Comparison of ENCODE assay signal across 8 cellular contexts in genomic region chr7:100102950-100103840, GRCh38. TPM values are rescaled to one million over a fixed set of nuclear protein-coding genes. Genes with fewer than 3 reads are reported as not detected.
DNase-seq lines count a peak whose midpoint lies in the region; ATAC-seq and TF ChIP-seq lines count a peak whose summit lies in the region.
"Had no signal": no experiment of that assay in that cellular context is flagged by ENCODE, and none has a peak within 500 bp of the region (broad histone marks: within the 10 kb centered on the region; RNA-seq: fewer than 3 reads in every experiment).

No MANE protein-coding gene starts in this region.

- H3K79me2 ChIP-seq in OCI-LY3 (ENCODE audit: low read length), result peaks cover 38% of the 10 kb centered on the region

- no peaks in the 10 kb centered on the region for H3K27me3 ChIP-seq in OCI-LY3 (ENCODE audit: low read depth, low read length)

- H2AFZ ChIP-seq in OCI-LY3 (ENCODE audit: low read depth, low read length), result no peak overlapping the region

- peak overlapping the region; percentile 98 for H3K27ac Mint-ChIP-seq in osteocyte (ENCODE audit: unreplicated experiment)

- no peak overlapping the region for H3K27ac ChIP-seq in OCI-LY3 (ENCODE audit: low read length)

- H3K9ac ChIP-seq in OCI-LY3 (ENCODE audit: low read length), result no peak overlapping the region

- H3K4me2 ChIP-seq in OCI-LY3 (ENCODE audit: low read length), result peak overlapping the region; percentile 81

- H3K4me1 Mint-ChIP-seq in osteocyte (ENCODE audit: unreplicated experiment), result peaks cover 29% of the 10 kb centered on the region

- H3K36me3 Mint-ChIP-seq in osteocyte (ENCODE audit: unreplicated experiment), result peaks cover 30% of the 10 kb centered on the region

- no peaks in the 10 kb centered on the region for H3K27me3 Mint-ChIP-seq in osteocyte (ENCODE audit: unreplicated experiment)

- peak; percentile 99 for DNase-seq in ELR (ENCODE audit: low read depth)
- DNase-seq in dermis blood vessel endothelial cell, result peak; percentile 30
- DNase-seq in osteocyte (ENCODE audit: extremely low spot score, unreplicated experiment), result no peak
- no peak for DNase-seq in DMS53 (lab: John Stamatoyannopoulos, UW)
- DNase-seq in NCI-H1930 (lab: John Stamatoyannopoulos, UW), result no peak
- DNase-seq: stimulated activated CD4-positive, alpha-beta T cell treated with anti-CD3 and anti-CD28 coated beads, Interleukin-2, amount 100 ng/mL, for 24 hours had no signal

- peaks cover 12% of the 10 kb centered on the region for H3K4me1 ChIP-seq in OCI-LY3 (ENCODE audit: low read length)

- peak overlapping the region; percentile 91 for H3K4me3 Mint-ChIP-seq in osteocyte (ENCODE audit: unreplicated experiment)

- H3K4me3 ChIP-seq in OCI-LY3 (ENCODE audit: low read length), result no peak overlapping the region

- H3K36me3 ChIP-seq in OCI-LY3 (replicated peaks; ENCODE audit: low read depth, low read length), result peaks cover 23% of the 10 kb centered on the region

- H3K9me3 ChIP-seq in OCI-LY3 (ENCODE audit: insufficient read depth, low read length), result no peaks in the 10 kb centered on the region

- TF ChIP-seq CTCF in OCI-LY3 (IDR thresholded peaks at IDR 0.05; ENCODE audit: low read depth, low read length) (no peak), osteocyte (IDR thresholded peaks at IDR 0.05) (no peak)

- H3K9me3 Mint-ChIP-seq in osteocyte (ENCODE audit: unreplicated experiment), result no peaks in the 10 kb centered on the region

- peaks cover 18% of the 10 kb centered on the region for H4K20me1 ChIP-seq in OCI-LY3 (ENCODE audit: insufficient read depth, low read length)

- no peak for ATAC-seq in GM21786 (IDR thresholded peaks at IDR 0.05; ENCODE audit: unreplicated experiment)

RNA-seq across cellular contexts. Expression of gene AP4M1, which starts 1.8 kb away (rescaled TPM):
- 16.8 and 24.3 TPM in 2 replicates for total RNA-seq in dermis blood vessel endothelial cell
- total RNA-seq in osteocyte, result 22.0 and 27.4 TPM in 2 replicates

RNA-seq across cellular contexts. Expression of gene MCM7, which starts 2.0 kb away (rescaled TPM):
- total RNA-seq in dermis blood vessel endothelial cell (63.3 and 138 TPM in 2 replicates), osteocyte (73.3 and 77.8 TPM in 2 replicates)

RNA-seq across cellular contexts. Expression of gene COPS6, which starts 14.4 kb away (rescaled TPM):
- 59.1 and 99.7 TPM in 2 replicates for total RNA-seq in dermis blood vessel endothelial cell
- total RNA-seq in osteocyte, result 93.7 and 101 TPM in 2 replicates

RNA-seq across cellular contexts. Expression of gene TAF6, which starts 16.0 kb away (rescaled TPM):
- total RNA-seq in dermis blood vessel endothelial cell (37.1 and 78.6 TPM in 2 replicates), osteocyte (62.8 and 63.9 TPM in 2 replicates)

RNA-seq across cellular contexts. Expression of gene CNPY4, which starts 16.2 kb away (rescaled TPM):
- total RNA-seq in dermis blood vessel endothelial cell, result 31.2 and 39.5 TPM in 2 replicates
- 33.6 and 36.7 TPM in 2 replicates for total RNA-seq in osteocyte

Comparison
In these comparisons a context has a peak if more than half of its experiments do, and no peak if none do; other contexts are left out.
1. DNase-seq: peak in ELR (single experiment) and dermis blood vessel endothelial cell (single experiment); none in osteocyte (single experiment), DMS53 (single experiment) and NCI-H1930 (0 of 2).